Comparison of ENCODE assay signal across 9 cellular contexts in genomic region chr9:87464110-87464991, GRCh38. TPM values are rescaled to one million over a fixed set of nuclear protein-coding genes. Genes with fewer than 3 reads are reported as not detected.
A peak's percentile ranks its signal among the peaks of the same experiment; 100 is the strongest.
DNase-seq lines count a peak whose midpoint lies in the region; ATAC-seq, FAIRE-seq and TF ChIP-seq lines count a peak whose summit lies in the region.
"Had no signal": no experiment of that assay in that cellular context is flagged by ENCODE, and none has a peak within 500 bp of the region (broad histone marks: within the 10 kb centered on the region; RNA-seq: fewer than 3 reads in every experiment).

No MANE protein-coding gene starts in this region.

- no peak for TF ChIP-seq POLR2A in H1 (IDR thresholded peaks at IDR 0.05; ENCODE audit: control extremely low read depth in 1 of 2, low read depth in 2 of 2, low read length in 2 of 2)
- TF ChIP-seq POLR2A in H54 (IDR thresholded peaks at IDR 0.05; ENCODE audit: low read depth, low read length): no peak

- H2BK120ac ChIP-seq in H1 (replicated peaks; ENCODE audit: low read depth, low read length): no peak overlapping the region

- WGBS in H1 (ENCODE audit: extremely low coverage in 1 of 2, insufficient coverage in 1 of 2, insufficient read length in 1 of 2, insufficient replicate concordance in 2 of 2, low coverage in 1 of 2, low lambda C conversion rate in 2 of 2, missing lambda C conversion rate in 1 of 2), 2 experiments: 94% methylated on average over 7 of the region's 7 CpGs; no CpG with 5 or more reads in 1 of the 2 experiments
- 62% methylated on average over 7 of the region's 7 CpGs for WGBS in thymus

- POLR2A ChIA-PET in H1 (lab: Charles Lee; ENCODE audit: partially characterized antibody): interaction anchor here (0.7 to 1.6 kb wide), 3 partner anchors 19 to 1275 kb away, joined by 3 to 4 read pairs (median 3); no protein-coding TSS in a partner anchor

- no peak overlapping the region for H3K23ac ChIP-seq in H1 (ENCODE audit: insufficient read length)

- no peaks in the 10 kb centered on the region for H3K27me3 ChIP-seq in H1 (replicated peaks in 1 of 4; ENCODE audit: control insufficient read depth in 3 of 4, extremely low read depth in 1 of 4, insufficient read depth in 3 of 4, low read length in 3 of 4)
- no peaks in the 10 kb centered on the region for H3K27me3 ChIP-seq in thymus (ENCODE audit: control insufficient read depth, insufficient read depth)

- no peak overlapping the region for H2BK5ac ChIP-seq in H1 (ENCODE audit: low read depth, low read length)

- H2BK20ac ChIP-seq in H1 (ENCODE audit: low read length): no peak overlapping the region

- H3K14ac ChIP-seq in H1 (ENCODE audit: insufficient read length): no peak overlapping the region

- TF ChIP-seq EP300 in H1 (IDR thresholded peaks at IDR 0.05; ENCODE audit: borderline replicate concordance in 1 of 2, low read depth in 2 of 2, low read length in 2 of 2): no peak

- no peak overlapping the region for H4K91ac ChIP-seq in H1 (replicated peaks; ENCODE audit: insufficient read length, low read length)

- H3K79me1 ChIP-seq in H1 (ENCODE audit: low read depth, low read length): no peaks in the 10 kb centered on the region

- H3K9me3 ChIP-seq in H1 (ENCODE audit: insufficient read depth in 2 of 2, low read depth in 1 of 2, low read length in 1 of 2) (no peaks in the 10 kb centered on the region), thymus (ENCODE audit: control insufficient read depth) (no peaks in the 10 kb centered on the region)

- peak; percentile 68 for ATAC-seq in HG03103 (IDR thresholded peaks at IDR 0.05; ENCODE audit: low read depth, unreplicated experiment)

- no peak overlapping the region for H3K9ac ChIP-seq in H1 (replicated peaks in 1 of 4; ENCODE audit: extremely low read depth in 1 of 4, low read depth in 3 of 4, low read length in 3 of 4)

- CTCF ChIA-PET in H1 (lab: Charles Lee; ENCODE audit: partially characterized antibody): no interaction called here

- H3K56ac ChIP-seq in H1 (replicated peaks; ENCODE audit: insufficient read length, low read depth, low read length): no peak overlapping the region

- H2BK15ac ChIP-seq in H1 (ENCODE audit: low read length): no peak overlapping the region

- H3K4ac ChIP-seq in H1 (replicated peaks; ENCODE audit: insufficient read length, low read depth, low read length): no peak overlapping the region

- no peaks in the 10 kb centered on the region for H3K79me2 ChIP-seq in H1 (ENCODE audit: control insufficient read depth in 1 of 2, insufficient read depth in 2 of 2, low read length in 2 of 2)

- H3K4me2 ChIP-seq in H1 (ENCODE audit: insufficient read depth in 1 of 2, low read depth in 2 of 2, low read length in 2 of 2): no peak overlapping the region

- FAIRE-seq in H1 (lab: Jason Lieb, UNC) (no peak), H54 (lab: Jason Lieb, UNC) (no peak)

- no peak overlapping the region for H2AK5ac ChIP-seq in H1 (ENCODE audit: low read depth, low read length)

- H3K4me3 ChIP-seq in H1 (ENCODE audit: extremely low read depth in 1 of 4, insufficient read depth in 2 of 4, low read depth in 3 of 4, low read length in 4 of 4) (no peak overlapping the region), thymus (ENCODE audit: low read length) (no peak overlapping the region)

- TF ChIP-seq CTCF in H1 (IDR thresholded peaks at IDR 0.05; ENCODE audit: control extremely low read depth in 1 of 3, insufficient read depth in 1 of 3, low read depth in 1 of 3, low read length in 3 of 3): no peak

- H4K20me1 ChIP-seq in H1 (replicated peaks in 1 of 2; ENCODE audit: control insufficient read depth in 1 of 2, insufficient read depth in 2 of 2, low read length in 2 of 2): no peaks in the 10 kb centered on the region

- H2BK12ac ChIP-seq in H1 (ENCODE audit: low read depth, low read length): no peak overlapping the region

- H3K36me3 ChIP-seq in H1 (ENCODE audit: control insufficient read depth in 2 of 4, insufficient read depth in 4 of 4, low read length in 3 of 4) (no peaks in the 10 kb centered on the region), thymus (ENCODE audit: control insufficient read depth, insufficient read depth) (no peaks in the 10 kb centered on the region)

- no peak overlapping the region for H3K27ac ChIP-seq in H1 (ENCODE audit: low read depth, low read length)
- H3K27ac ChIP-seq in thymus (ENCODE audit: low read depth): peak overlapping the region; percentile 60

- H3K4me1 ChIP-seq in H1 (replicated peaks in 1 of 4; ENCODE audit: control insufficient read depth in 3 of 4, insufficient read depth in 4 of 4, low read length in 3 of 4) (peaks cover 0 to 4% (median 0%) of the 10 kb centered on the region in 4 experiments; a peak in 2 of 7 replicates), thymus (ENCODE audit: control insufficient read depth, insufficient read depth, low read length) (peaks cover 12% of the 10 kb centered on the region)

- DNase-seq in activated T-cell treated with anti-CD3 and anti-CD28 coated beads for 24 hours (ENCODE audit: low read depth) (peak; percentile 8), activated T-cell treated with anti-CD3 and anti-CD28 coated beads for 4 hours (no peak), H1 (ENCODE audit: low read depth in 1 of 2, low spot score in 2 of 2) (no peak), NCI-H510A treated with DMSO at 0.1 percent for 48 hours (lab: John Stamatoyannopoulos, UW) (no peak), DMS79 treated with DMSO at 0.1 percent for 48 hours (lab: John Stamatoyannopoulos, UW) (no peak), H54 (ENCODE audit: insufficient read length, low spot score) (no peak)
- DNase-seq: CD4-positive, CD25-positive, alpha-beta regulatory T cell had no signal

- peak overlapping the region; percentile 42 for H2AFZ ChIP-seq in H1 (ENCODE audit: low read length)

- H4K5ac ChIP-seq in H1 (ENCODE audit: insufficient read length, low read depth, low read length): no peak overlapping the region

- no peak overlapping the region for H4K8ac ChIP-seq in H1 (ENCODE audit: extremely low read depth, insufficient read depth, low read length)

- H3K23me2 ChIP-seq in H1 (ENCODE audit: low read depth, low read length): no peaks in the 10 kb centered on the region

- no peak overlapping the region for H3K18ac ChIP-seq in H1 (ENCODE audit: extremely low read depth, low read length)

- no peak for TF ChIP-seq RAD21 in H1 (IDR thresholded peaks at IDR 0.05 in 1 of 2, conservative IDR thresholded peaks at IDR 0.05 in 1 of 2; ENCODE audit: low read depth in 2 of 2, low read length in 2 of 2)

TF ChIP-seq in H1, 55 proteins besides CTCF, POLR2A, EP300 and RAD21:
- no peak for TF ChIP-seq CBX5 (IDR thresholded peaks at IDR 0.05; ENCODE audit: low read depth, low read length)
- no peak for TF ChIP-seq TCF12 (IDR thresholded peaks at IDR 0.05; ENCODE audit: low read depth, low read length)
- no peak for TF ChIP-seq RBBP5 (IDR thresholded peaks at IDR 0.05; ENCODE audit: borderline replicate concordance, low read depth, low read length)
- TF ChIP-seq USF2 (IDR thresholded peaks at IDR 0.05; ENCODE audit: low read length): no peak
- no peak for TF ChIP-seq SIRT6 (IDR thresholded peaks at IDR 0.05; ENCODE audit: low read length)
- TF ChIP-seq BACH1 (IDR thresholded peaks at IDR 0.05; ENCODE audit: low read length): no peak
- no peak for TF ChIP-seq ASH2L (IDR thresholded peaks at IDR 0.05; ENCODE audit: low read length)

RNA-seq across cellular contexts. Expression of gene DAPK1, which starts 33.3 kb away (rescaled TPM):
- total RNA-seq in H1 (2021; fragmentation: NEBNext Ultra II Directional; extraction: Animal tissue kit (Norgen Biotek cat#: 25700)): 128 and 131 TPM in 2 replicates
- 62.4 and 64.9 TPM in 2 replicates for polyA plus RNA-seq in H1 (2011; rRNA removed)
- polyA plus RNA-seq in H1 (2011; cell fraction: cytosol; rRNA removed): 73.1 TPM
- polyA plus RNA-seq in H1 (2011; cell fraction: nucleus; rRNA removed): 156 TPM
- polyA plus RNA-seq in H1 (2012, experiment 1 of 2): 57.1 to 67.3 TPM (median 64.0 TPM) in 4 replicates
- polyA plus RNA-seq in H1 (2012, experiment 2 of 2): 12.9 TPM
- polyA plus RNA-seq in H1 (2013, experiment 1 of 2): 33.3 TPM
- polyA plus RNA-seq in H1 (2013, experiment 2 of 2): 34.1 TPM
- polyA minus RNA-seq in H1 (2011; rRNA and poly(A)+ RNA removed): 255 and 314 TPM in 2 replicates
- polyA minus RNA-seq in H1 (2011; cell fraction: cytosol; rRNA and poly(A)+ RNA removed): 78.8 TPM
- 203 TPM for polyA minus RNA-seq in H1 (2011; cell fraction: nucleus; rRNA and poly(A)+ RNA removed)
- 28.1 TPM for polyA plus RNA-seq in thymus
